1 cellular context compared by ENCODE assay signal in genomic region chr19:46385636-46386035, GRCh38.
TF ChIP-seq lines count a peak whose summit lies in the region.

No MANE protein-coding gene starts in this region.

TF ChIP-seq in GM23338, 12 proteins besides CTCF, POLR2A, EP300 and RAD21:
- TF ChIP-seq REST (IDR thresholded peaks at IDR 0.05; ENCODE audit: unreplicated experiment) (no peak), POLR2AphosphoS5 (IDR thresholded peaks at IDR 0.05; ENCODE audit: low read depth) (no peak), JUNB (IDR thresholded peaks at IDR 0.05; ENCODE audit: unreplicated experiment) (no peak), ZNF331 (CRISPR knock-in tag; IDR thresholded peaks at IDR 0.05; ENCODE audit: low read depth) (no peak), STAT1 (IDR thresholded peaks at IDR 0.05; ENCODE audit: unreplicated experiment) (no peak), ETS1 (IDR thresholded peaks at IDR 0.05) (no peak), ZNF462 (CRISPR knock-in tag; IDR thresholded peaks at IDR 0.05) (no peak), NANOG (IDR thresholded peaks at IDR 0.05; ENCODE audit: borderline replicate concordance) (no peak), CREB1 (CRISPR knock-in tag; IDR thresholded peaks at IDR 0.05; ENCODE audit: low read depth) (no peak), EZH2phosphoT487 (IDR thresholded peaks at IDR 0.05; ENCODE audit: unreplicated experiment) (no peak), ZNF114 (CRISPR knock-in tag; IDR thresholded peaks at IDR 0.05) (no peak), EZH2 (IDR thresholded peaks at IDR 0.05; ENCODE audit: low read depth, unreplicated experiment) (no peak)
